Comparison of ENCODE assay signal across 7 cellular contexts in genomic region chr3:187750513-187751123, GRCh38. TPM values are rescaled to one million over a fixed set of nuclear protein-coding genes. Genes with fewer than 3 reads are reported as not detected.
DNase-seq lines count a peak whose midpoint lies in the region; ATAC-seq, FAIRE-seq and TF ChIP-seq lines count a peak whose summit lies in the region.

No MANE protein-coding gene starts in this region.

- peak overlapping the region; percentile 77 to 94 (median 94) for H3K4me3 Mint-ChIP-seq in IgD-negative memory B cell
- H3K4me3 Mint-ChIP-seq in activated T-helper 1 cell treated with anti-CD3 and anti-CD28 coated beads, Interleukin-12 subunit alpha, Interleukin-12 subunit beta, Interleukin-2, Interleukin-4 antibody, amounts not matched to agents 30 ng/mL and 10 ng/mL and 1 ng/mL, durations not matched to agents 14 hours and 24 hours and 36 hours, result peak overlapping the region; percentile 36

- H3K27me3 ChIP-seq in iPS-20b (ENCODE audit: insufficient read depth, low read length) (no peaks in the 10 kb centered on the region), skeletal muscle tissue (ENCODE audit: control insufficient read depth in 3 of 3, insufficient read depth in 3 of 3, low read length in 3 of 3) (no peaks in the 10 kb centered on the region)

- H3K9ac ChIP-seq in iPS-20b (ENCODE audit: low read depth, low read length) (peak overlapping the region; percentile 71; the same call in 1 of the 2 replicates), skeletal muscle tissue (ENCODE audit: low read depth in 1 of 3, low read length in 3 of 3) (peak overlapping the region; percentile 71 to 86 (median 76))

- H3K36me3 Mint-ChIP-seq in IgD-negative memory B cell, result no peaks in the 10 kb centered on the region
- peaks cover 12% of the 10 kb centered on the region for H3K36me3 Mint-ChIP-seq in activated T-helper 1 cell treated with anti-CD3 and anti-CD28 coated beads, Interleukin-12 subunit alpha, Interleukin-12 subunit beta, Interleukin-2, Interleukin-4 antibody, amounts not matched to agents 30 ng/mL and 10 ng/mL and 1 ng/mL, durations not matched to agents 14 hours and 24 hours and 36 hours (ENCODE audit: low read depth)

- peaks cover 27 to 42% (median 38%) of the 10 kb centered on the region in 3 donors for H3K4me1 Mint-ChIP-seq in IgD-negative memory B cell
- peaks cover 65% of the 10 kb centered on the region for H3K4me1 Mint-ChIP-seq in activated T-helper 1 cell treated with anti-CD3 and anti-CD28 coated beads, Interleukin-12 subunit alpha, Interleukin-12 subunit beta, Interleukin-2, Interleukin-4 antibody, amounts not matched to agents 30 ng/mL and 10 ng/mL and 1 ng/mL, durations not matched to agents 14 hours and 24 hours and 36 hours (ENCODE audit: low read depth)

- DNase-seq in activated T-helper 1 cell treated with anti-CD3 and anti-CD28 coated beads, Interleukin-12 subunit alpha, Interleukin-12 subunit beta, Interleukin-2, Interleukin-4 antibody, amounts not matched to agents 30 ng/mL and 10 ng/mL and 1 ng/mL, durations not matched to agents 14 hours and 24 hours and 36 hours (ENCODE audit: low spot score), result no peak
- no peak for DNase-seq in GM12891 (ENCODE audit: insufficient read length, low spot score)
- no peak for DNase-seq in middle frontal gyrus (ENCODE audit: extremely low spot score, low spot score)

- H3K9me3 ChIP-seq in iPS-20b (ENCODE audit: insufficient read depth, low read depth, low read length) (no peaks in the 10 kb centered on the region), skeletal muscle tissue (ENCODE audit: control insufficient read depth in 3 of 3, low read length in 3 of 3) (no peaks in the 10 kb centered on the region)

- H3K4me1 ChIP-seq in iPS-20b (ENCODE audit: insufficient read depth, low read length) (peaks cover 43% of the 10 kb centered on the region), skeletal muscle tissue (ENCODE audit: control insufficient read depth in 3 of 3, insufficient read depth in 3 of 3, low read length in 3 of 3) (peaks cover 18 to 33% (median 28%) of the 10 kb centered on the region in 3 donors)

- H3K27ac Mint-ChIP-seq in IgD-negative memory B cell, result peak overlapping the region in 2 of 3 donors; percentile 25 to 91
- H3K27ac Mint-ChIP-seq in activated T-helper 1 cell treated with anti-CD3 and anti-CD28 coated beads, Interleukin-12 subunit alpha, Interleukin-12 subunit beta, Interleukin-2, Interleukin-4 antibody, amounts not matched to agents 30 ng/mL and 10 ng/mL and 1 ng/mL, durations not matched to agents 14 hours and 24 hours and 36 hours, result peak overlapping the region; percentile 65

- H3K4me3 ChIP-seq in iPS-20b (ENCODE audit: low read length) (peak overlapping the region; percentile 58), skeletal muscle tissue (ENCODE audit: low read length in 3 of 3) (peak overlapping the region; percentile 57 to 71 (median 66))

- H3K36me3 ChIP-seq in iPS-20b (ENCODE audit: insufficient read depth, low read depth, low read length), result no peaks in the 10 kb centered on the region
- H3K36me3 ChIP-seq in skeletal muscle tissue (ENCODE audit: control insufficient read depth in 3 of 3, insufficient read depth in 3 of 3, low read length in 3 of 3), result no peaks in the 10 kb centered on the region

- intact Hi-C loops in activated T-helper 1 cell treated with anti-CD3 and anti-CD28 coated beads, Interleukin-12 subunit alpha, Interleukin-12 subunit beta, Interleukin-2, Interleukin-4 antibody, amounts not matched to agents 30 ng/mL and 10 ng/mL and 1 ng/mL, durations not matched to agents 14 hours and 24 hours and 36 hours (cut with micrococcal nuclease), result no loop called here

- ATAC-seq in GM19351 (IDR thresholded peaks at IDR 0.05; ENCODE audit: unreplicated experiment), result no peak

- H3K9me3 Mint-ChIP-seq in IgD-negative memory B cell, result no peaks in the 10 kb centered on the region
- peaks cover 12% of the 10 kb centered on the region for H3K9me3 Mint-ChIP-seq in activated T-helper 1 cell treated with anti-CD3 and anti-CD28 coated beads, Interleukin-12 subunit alpha, Interleukin-12 subunit beta, Interleukin-2, Interleukin-4 antibody, amounts not matched to agents 30 ng/mL and 10 ng/mL and 1 ng/mL, durations not matched to agents 14 hours and 24 hours and 36 hours

- H3K27ac ChIP-seq in iPS-20b (ENCODE audit: low read length) (no peak overlapping the region), skeletal muscle tissue (ENCODE audit: low read depth, low read length) (peak overlapping the region; percentile 100)

- peaks cover 7% of the 10 kb centered on the region for H3K27me3 Mint-ChIP-seq in IgD-negative memory B cell
- no peaks in the 10 kb centered on the region for H3K27me3 Mint-ChIP-seq in activated T-helper 1 cell treated with anti-CD3 and anti-CD28 coated beads, Interleukin-12 subunit alpha, Interleukin-12 subunit beta, Interleukin-2, Interleukin-4 antibody, amounts not matched to agents 30 ng/mL and 10 ng/mL and 1 ng/mL, durations not matched to agents 14 hours and 24 hours and 36 hours (ENCODE audit: insufficient read depth)

- TF ChIP-seq POLR2A in GM12891 (IDR thresholded peaks at IDR 0.05; ENCODE audit: low read depth, low read length), result no peak

- FAIRE-seq in GM12891 (lab: Jason Lieb, UNC), result no peak

TF ChIP-seq in GM12891, 5 proteins besides CTCF, POLR2A, EP300 and RAD21:
- TF ChIP-seq PAX5 (IDR thresholded peaks at IDR 0.05; ENCODE audit: insufficient read depth, low read length, severe bottlenecking) (no peak), POLR2AphosphoS5 (IDR thresholded peaks at IDR 0.05; ENCODE audit: low read depth, low read length) (no peak), TAF1 (IDR thresholded peaks at IDR 0.05; ENCODE audit: low read depth, low read length) (no peak), SPI1 (IDR thresholded peaks at IDR 0.05; ENCODE audit: low read depth, low read length) (no peak), POU2F2 (IDR thresholded peaks at IDR 0.05; ENCODE audit: low read depth, low read length) (no peak)

RNA-seq across cellular contexts. Expression of gene BCL6, which starts 5.3 kb away (rescaled TPM):
- 3.1 TPM for polyA plus RNA-seq in IgD-negative memory B cell
- total RNA-seq in activated T-helper 1 cell treated with anti-CD3 and anti-CD28 coated beads, Interleukin-12 subunit alpha, Interleukin-12 subunit beta, Interleukin-2, Interleukin-4 antibody, amounts not matched to agents 30 ng/mL and 10 ng/mL and 1 ng/mL, durations not matched to agents 14 hours and 24 hours and 36 hours, result 38.8 and 42.1 TPM in 2 replicates
- total RNA-seq in skeletal muscle tissue, result 7.8 TPM
- polyA plus RNA-seq in GM12891 (2012; ENCODE audit: low read depth, missing spikeins), result 0.23 TPM

RNA-seq across cellular contexts. Expression of gene RTP2, which starts 48.3 kb away (rescaled TPM):
- polyA plus RNA-seq in IgD-negative memory B cell, result not detected
- not detected in 2 replicates for total RNA-seq in activated T-helper 1 cell treated with anti-CD3 and anti-CD28 coated beads, Interleukin-12 subunit alpha, Interleukin-12 subunit beta, Interleukin-2, Interleukin-4 antibody, amounts not matched to agents 30 ng/mL and 10 ng/mL and 1 ng/mL, durations not matched to agents 14 hours and 24 hours and 36 hours
- not detected for total RNA-seq in skeletal muscle tissue
- not detected for polyA plus RNA-seq in GM12891 (2012; ENCODE audit: low read depth, missing spikeins)
